ENCODE assay signal across 8 cellular contexts in genomic region chrX:20265726-20266681, GRCh38. TPM values are rescaled to one million over a fixed set of nuclear protein-coding genes. Genes with fewer than 3 reads are reported as not detected.
DNase-seq lines count a peak whose midpoint lies in the region; TF ChIP-seq lines count a peak whose summit lies in the region.

No MANE protein-coding gene starts in this region.

- in situ Hi-C loops in GM23248 (cut with MboI): no loop called here

- TF ChIP-seq CTCF in fibroblast of pulmonary artery (IDR thresholded peaks at IDR 0.05; ENCODE audit: low read length, missing control alignments) (no peak), nephron progenitor cell (IDR thresholded peaks at IDR 0.05) (no peak)

- no peaks in the 10 kb centered on the region for H3K36me3 Mint-ChIP-seq in nephron progenitor cell (ENCODE audit: low read depth)

- H3K4me1 ChIP-seq in ES-I3 (ENCODE audit: insufficient read depth, low read length) (peaks cover 2% of the 10 kb centered on the region; the same call in 1 of the 2 replicates), GM23248 (ENCODE audit: insufficient read depth) (peaks cover 39% of the 10 kb centered on the region)

- peaks cover 10% of the 10 kb centered on the region for H3K27me3 Mint-ChIP-seq in nephron progenitor cell (ENCODE audit: low read depth, poor library complexity)

- peak overlapping the region; percentile 67; the same call in 1 of the 2 replicates for H2AFZ ChIP-seq in GM23248

- H3K4me1 Mint-ChIP-seq in nephron progenitor cell: peaks cover 26% of the 10 kb centered on the region

- H3K4me3 Mint-ChIP-seq in nephron progenitor cell: peak overlapping the region; percentile 93

- peaks cover 47% of the 10 kb centered on the region; the same call in 1 of the 2 replicates for H3F3A ChIP-seq in GM23248 (ENCODE audit: insufficient read depth)

- peaks cover 21% of the 10 kb centered on the region for H3K9me3 Mint-ChIP-seq in nephron progenitor cell

- H4K20me1 ChIP-seq in GM23248 (ENCODE audit: insufficient read depth): no peaks in the 10 kb centered on the region

- DNase-seq in GM23248 (peak; percentile 67), M059J (ENCODE audit: low read depth) (peak; percentile 63), activated T-cell treated with anti-CD3 and anti-CD28 coated beads for 48 hours (ENCODE audit: low read depth) (peak; percentile 9), fibroblast of pulmonary artery (ENCODE audit: low read depth) (peak; percentile 13), nephron progenitor cell (peak; percentile 30), NCI-H1105 treated with DMSO at 0.1 percent for 48 hours (lab: John Stamatoyannopoulos, UW) (no peak), AML-193 (lab: John Stamatoyannopoulos, UW) (no peak)

- H3K36me3 ChIP-seq in ES-I3 (ENCODE audit: insufficient read depth, low read length) (no peaks in the 10 kb centered on the region), GM23248 (ENCODE audit: low read depth) (no peaks in the 10 kb centered on the region)

- 0 to 1% methylated on average over 9 to 45 of the region's 75 CpGs for WGBS in GM23248 (ENCODE audit: low coverage in 1 of 2, low lambda C conversion rate in 2 of 2, missing lambda C conversion rate in 2 of 2), 2 experiments

- peak overlapping the region; percentile 56 for H3K9ac ChIP-seq in ES-I3 (ENCODE audit: low read depth, low read length)
- peak overlapping the region; percentile 97 for H3K9ac ChIP-seq in GM23248

- H3K9me3 ChIP-seq in ES-I3 (ENCODE audit: control insufficient read depth, insufficient read depth, low read length) (no peaks in the 10 kb centered on the region), GM23248 (ENCODE audit: low read depth) (no peaks in the 10 kb centered on the region)

- peak overlapping the region; percentile 97 for H3K27ac ChIP-seq in GM23248

- peaks cover 47% of the 10 kb centered on the region for H3K79me2 ChIP-seq in GM23248 (ENCODE audit: insufficient read depth)

- H3K9me2 ChIP-seq in GM23248 (ENCODE audit: insufficient read depth): no peaks in the 10 kb centered on the region

- peak overlapping the region; percentile 97 for H3K27ac Mint-ChIP-seq in nephron progenitor cell

- no peaks in the 10 kb centered on the region for H3K27me3 ChIP-seq in GM23248 (replicated peaks; ENCODE audit: insufficient read depth)

- peak overlapping the region; percentile 92 for H3K4me2 ChIP-seq in GM23248 (ENCODE audit: unreplicated experiment)

- H3K4me3 ChIP-seq in GM23248: peak overlapping the region; percentile 90
- peak overlapping the region; percentile 73 for H3K4me3 ChIP-seq in fibroblast of pulmonary artery (replicated peaks; ENCODE audit: low read depth, low read length)

RNA-seq across cellular contexts. Expression of gene RPS6KA3, which starts 0.7 kb away (rescaled TPM):
- 28.5 and 33.8 TPM in 2 replicates for total RNA-seq in GM23248 (2014; rRNA removed; shearing (Covaris generic))
- 8.1 and 13.3 TPM in 2 replicates for polyA plus RNA-seq in GM23248 (2016; fragmentation: Nextera tagmentation; extraction: Ambion mirVana)
- total RNA-seq in M059J (2014; rRNA removed; shearing (Covaris generic)): 36.1 and 47.9 TPM in 2 replicates

Comparison
In these comparisons a context has a peak if more than half of its experiments do, and no peak if none do; other contexts are left out.
1. DNase-seq: peak in GM23248 (single experiment), M059J (single experiment), activated T-cell treated with anti-CD3 and anti-CD28 coated beads for 48 hours (single experiment), fibroblast of pulmonary artery (single experiment) and nephron progenitor cell (single experiment); none in NCI-H1105 treated with DMSO at 0.1 percent for 48 hours (single experiment) and AML-193 (0 of 2).